ENCODE assay signal across 8 cellular contexts in the genomic region with DNA sequence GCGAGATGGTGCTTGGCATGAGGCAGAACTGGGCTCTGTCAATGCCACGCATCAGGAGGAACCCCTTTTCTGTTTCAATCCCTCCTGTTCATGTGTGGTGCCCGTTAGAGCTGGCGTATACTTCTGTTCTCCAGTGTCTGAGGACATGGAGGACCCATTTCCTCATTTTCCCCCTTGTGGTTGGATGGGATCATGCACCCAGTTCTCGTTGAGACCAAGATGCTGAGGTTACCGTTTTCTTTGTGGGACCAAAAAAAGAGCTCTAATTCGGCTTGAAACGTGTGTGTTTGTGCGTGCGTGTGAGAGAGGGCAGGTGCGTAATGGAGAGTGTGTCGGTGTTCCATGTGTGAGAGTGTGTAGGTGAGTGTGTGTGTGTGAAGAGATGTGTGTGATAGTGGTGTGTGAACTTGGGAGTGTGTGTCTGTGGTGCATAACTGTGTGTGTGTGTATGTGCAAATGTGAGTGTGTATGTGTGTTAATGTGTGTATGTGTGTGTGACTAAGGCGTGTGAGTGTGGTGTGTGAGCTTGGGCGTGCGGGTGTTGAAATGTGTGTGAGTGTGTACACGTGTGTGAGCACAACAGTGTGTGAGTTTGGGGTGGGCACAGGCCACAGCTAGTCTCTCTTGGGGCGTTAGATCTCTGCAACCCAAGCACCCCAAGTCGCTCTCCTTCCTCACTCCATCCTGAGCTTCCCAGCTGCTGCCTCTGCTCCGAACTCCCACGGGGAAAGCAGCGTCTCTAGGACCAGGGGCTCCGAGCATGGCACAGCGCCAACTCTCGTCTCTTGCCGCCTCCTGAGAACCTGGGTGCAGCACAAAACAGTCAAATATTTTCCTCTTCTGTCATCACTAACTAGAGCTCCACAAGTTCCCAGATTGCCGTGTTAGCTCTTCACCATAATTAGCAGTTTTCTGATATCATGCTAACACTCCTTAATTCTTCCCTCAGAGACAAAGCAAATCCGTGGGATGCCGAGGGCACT.
DNase-seq lines count a peak whose midpoint lies in the region; ATAC-seq and TF ChIP-seq lines count a peak whose summit lies in the region.

No MANE protein-coding gene starts in this region.

- CTCF ChIA-PET in AG04450 (lab: Charles Lee) = interaction anchor here (0.8 to 2.5 kb wide), 4 partner anchors 15 to 687 kb away, joined by 3 to 19 read pairs (median 5); no protein-coding TSS in a partner anchor
- CTCF ChIA-PET in PC-3 (lab: Charles Lee) = interaction anchor here (0.5 kb wide), 1 partner anchor 427 kb away, joined by 3 read pairs; no protein-coding TSS in a partner anchor

- TF ChIP-seq CTCF in AG04450 (IDR thresholded peaks at IDR 0.05; ENCODE audit: low read depth, low read length) = peak; percentile 45
- peak; percentile 27 for TF ChIP-seq CTCF in GM12865 (IDR thresholded peaks at IDR 0.05; ENCODE audit: insufficient read depth, low read depth, low read length, missing control alignments)
- TF ChIP-seq CTCF in PC-3 (conservative IDR thresholded peaks at IDR 0.05; ENCODE audit: low read depth, low read length) = peak; percentile 55
- TF ChIP-seq CTCF in fibroblast of villous mesenchyme (IDR thresholded peaks at IDR 0.05; ENCODE audit: insufficient read depth, low read depth, low read length) = peak; percentile 55
- TF ChIP-seq CTCF in testis (IDR thresholded peaks at IDR 0.05) = peak in 2 of 3 experiments; percentile 34 to 45

- POLR2A ChIA-PET in AG04450 (lab: Yijun Ruan, JAX) = no interaction called here
- POLR2A ChIA-PET in PC-3 (lab: Charles Lee; ENCODE audit: unreplicated experiment) = no interaction called here

- no peak for TF ChIP-seq POLR2A in testis (IDR thresholded peaks at IDR 0.05)

- peaks cover 7% of the 10 kb centered on the region for H3K9me3 ChIP-seq in AG04450 (ENCODE audit: control insufficient read depth, insufficient read depth, low read length)
- no peaks in the 10 kb centered on the region for H3K9me3 ChIP-seq in PC-3 (ENCODE audit: low read length)
- no peaks in the 10 kb centered on the region for H3K9me3 ChIP-seq in testis

- ATAC-seq in PC-3 = no peak
- no peak for ATAC-seq in HG02870 (IDR thresholded peaks at IDR 0.05; ENCODE audit: unreplicated experiment)

- H3F3A ChIP-seq in PC-3 (ENCODE audit: low read length, unreplicated experiment) = no peaks in the 10 kb centered on the region

- no peak overlapping the region for H3K27ac ChIP-seq in AG04450 (ENCODE audit: low read depth, low read length)
- no peak overlapping the region for H3K27ac ChIP-seq in PC-3 (ENCODE audit: low read length)
- H3K27ac ChIP-seq in testis = no peak overlapping the region

- H3K27me3 ChIP-seq in AG04450 (ENCODE audit: control insufficient read depth, insufficient read depth, low read length) (peaks cover 4% of the 10 kb centered on the region), PC-3 (ENCODE audit: low read length) (no peaks in the 10 kb centered on the region), testis (no peaks in the 10 kb centered on the region)

- DNase-seq in AG04450 (ENCODE audit: low read depth, low spot score) (no peak), GM12865 (ENCODE audit: low read depth) (peak; percentile 21), PC-3 (peak; percentile 48), fibroblast of villous mesenchyme (ENCODE audit: low read depth) (peak; percentile 18), testis (no peak), A172 (ENCODE audit: low spot score) (no peak), occipital lobe (lab: John Stamatoyannopoulos, UW) (no peak)

- intact Hi-C loops in PC-3 (cut with micrococcal nuclease) (loop anchor here (10.0 kb wide), 2 partner anchors 242 to 272 kb away; no protein-coding TSS in a partner anchor), testis (cut with DNase I; ENCODE audit: low total_unique reads) (loop anchor here (5.0 kb wide), 1 partner anchor 689 kb away; no protein-coding TSS in a partner anchor)

- no peak overlapping the region for H2AFZ ChIP-seq in PC-3 (ENCODE audit: low read length)

- H3K79me2 ChIP-seq in PC-3 (ENCODE audit: low read length) = no peaks in the 10 kb centered on the region

- no TSS peak for BruUV-seq in PC-3 (replicated peaks; lab: Mats Ljungman, UMichigan)

- no peaks in the 10 kb centered on the region for H3K9me2 ChIP-seq in PC-3 (replicated peaks; ENCODE audit: low read length)

- WGBS in testis, 2 donors = 66 to 78% methylated on average over 28 of the region's 28 CpGs

- no peaks in the 10 kb centered on the region for H4K20me1 ChIP-seq in PC-3 (ENCODE audit: low read length)

- H3K4me2 ChIP-seq in PC-3 (ENCODE audit: low read length) = no peak overlapping the region

- H3K4me3 ChIP-seq in AG04450 (ENCODE audit: low read depth, low read length) (no peak overlapping the region), GM12865 (ENCODE audit: low read depth, low read length) (no peak overlapping the region), PC-3 (ENCODE audit: low read length) (no peak overlapping the region), fibroblast of villous mesenchyme (ENCODE audit: low read depth, low read length) (no peak overlapping the region), testis (no peak overlapping the region)

- H3K9ac ChIP-seq in PC-3 (ENCODE audit: low read length) = no peak overlapping the region

- H3K36me3 ChIP-seq in PC-3 (ENCODE audit: low read depth, low read length) (no peaks in the 10 kb centered on the region), testis (ENCODE audit: low read depth, missing control alignments) (no peaks in the 10 kb centered on the region)

- H3K4me1 ChIP-seq in PC-3 (ENCODE audit: insufficient read depth, low read length) (no peaks in the 10 kb centered on the region), testis (peaks cover 6% of the 10 kb centered on the region)

Comparison
In these comparisons a context has a peak if more than half of its experiments do, and no peak if none do; other contexts are left out.
1. DNase-seq: peak in GM12865 (single experiment), PC-3 (single experiment) and fibroblast of villous mesenchyme (single experiment); none in AG04450 (single experiment), testis (single experiment), A172 (single experiment) and occipital lobe (single experiment).
2. Peak in every context shown above with its lines, with median percentiles within 50 percentile points of each other: CTCF ChIP-seq.